29 cellular contexts compared by ENCODE assay signal in genomic region chr12:12951504-12951903, GRCh38. TPM values are rescaled to one million over a fixed set of nuclear protein-coding genes. Genes with fewer than 3 reads are reported as not detected.
"Had no signal": no experiment of that assay in that cellular context is flagged by ENCODE, and none has a peak within 500 bp of the region (broad histone marks: within the 10 kb centered on the region; RNA-seq: fewer than 3 reads in every experiment).

No MANE protein-coding gene starts in this region.

- H3K9me3 ChIP-seq: stomach, suprapubic skin, testis, thoracic aorta, thyroid gland, tibial artery, tibial nerve, transverse colon, upper lobe of left lung, upper lobe of right lung, uterus, vagina had no signal

- H3K27ac ChIP-seq: stomach, suprapubic skin, testis, thoracic aorta, thyroid gland, tibial artery, tibial nerve, transverse colon, upper lobe of left lung, upper lobe of right lung, uterus, vagina had no signal

- ATAC-seq: stimulated activated effector memory CD8-positive, alpha-beta T cell treated with anti-CD3 and anti-CD28 coated beads, Interleukin-12 subunit alpha, Interleukin-12 subunit beta, amount 100 ng/mL, for 72 hours; stimulated activated memory B cell treated with anti-CD40 and anti-IgM and Interleukin-4, amounts not matched to agents 10 μg/mL and 1 μg/mL and 100 μg/mL, for 72 hours; stimulated activated naive B cell treated with anti-CD40 and anti-IgM and Interleukin-4, amounts not matched to agents 10 μg/mL and 1 μg/mL and 100 μg/mL, for 72 hours; stimulated activated naive CD8-positive, alpha-beta T cell treated with anti-CD3 and anti-CD28 coated beads, Interleukin-15, amount 100 ng/mL, for 72 hours; stimulated activated naive CD8-positive, alpha-beta T cell treated with anti-CD3 and anti-CD28 coated beads, Interleukin-15, Interleukin-2, amounts not matched to agents 100 U/mL and 50 U/mL, for 24 hours; upper lobe of right lung had no signal

- FAIRE-seq: urothelium cell line had no signal

- H3K4me3 ChIP-seq: stomach, suprapubic skin, testis, thoracic aorta, thyroid gland, tibial artery, tibial nerve, transverse colon, upper lobe of left lung, upper lobe of right lung, uterus, vagina had no signal

- DNase-seq: stimulated activated CD4-positive, alpha-beta T cell treated with anti-CD3 and anti-CD28 coated beads, Interleukin-2, amount 100 ng/mL, for 48 hours; stimulated activated CD4-positive, alpha-beta T cell treated with anti-CD3 and anti-CD28 coated beads, Interleukin-4, amount 100 ng/mL, for 1 hour; stimulated activated CD4-positive, alpha-beta T cell treated with anti-CD3 and anti-CD28 coated beads, Interleukin-4, amount 100 ng/mL, for 24 hours; stimulated activated CD4-positive, alpha-beta T cell treated with anti-CD3 and anti-CD28 coated beads, Interleukin-4, amount 100 ng/mL, for 4 hours; stimulated activated CD8-positive, alpha-beta memory T cell treated with anti-CD3 and anti-CD28 coated beads, Interleukin-4, amount 100 ng/mL, for 48 hours; stimulated activated naive B cell treated with anti-CD40 and anti-IgM and Interleukin-4, amounts not matched to agents 10 μg/mL and 1 μg/mL and 100 μg/mL, for 72 hours; stimulated activated naive CD4-positive, alpha-beta T cell; stimulated activated naive CD4-positive, alpha-beta T cell treated with Interleukin-2 at 50 U/mL for 16 hours; stimulated activated naive CD8-positive, alpha-beta T cell treated with anti-CD3 and anti-CD28 coated beads, Interleukin-15, amount 100 ng/mL, for 72 hours; stimulated activated naive CD8-positive, alpha-beta T cell treated with anti-CD3 and anti-CD28 coated beads, Interleukin-15, Interleukin-2, amounts not matched to agents 100 U/mL and 50 U/mL, for 24 hours; stomach; substantia nigra; testis; thyroid gland; tibial artery; transverse colon; trophoblast cell; upper lobe of left lung; upper lobe of right lung; uterus had no signal

- H3K27me3 ChIP-seq: stomach, suprapubic skin, testis, thyroid gland, tibial artery, tibial nerve, transverse colon, upper lobe of left lung, upper lobe of right lung, uterus, vagina had no signal

- H3K36me3 ChIP-seq: stomach, suprapubic skin, thoracic aorta, thyroid gland, tibial artery, tibial nerve, transverse colon, upper lobe of right lung, uterus, vagina had no signal

- H3K4me1 ChIP-seq: stomach, suprapubic skin, testis, tibial artery, tibial nerve, transverse colon, upper lobe of left lung, upper lobe of right lung, uterus, vagina had no signal

RNA-seq across cellular contexts. Expression of gene GPRC5D, which starts 0.5 kb away (rescaled TPM):
- total RNA-seq: stomach, temporal lobe, thoracic aorta, thyroid gland, tibial nerve, upper lobe of right lung, urinary bladder, uterus, vagina had no signal
